ENCODE assay signal across 11 cellular contexts in genomic region chr21:45641480-45642035, GRCh38. TPM values are rescaled to one million over a fixed set of nuclear protein-coding genes. Genes with fewer than 3 reads are reported as not detected.
DNase-seq lines count a peak whose midpoint lies in the region; ATAC-seq lines count a peak whose summit lies in the region.
"Had no signal": no experiment of that assay in that cellular context is flagged by ENCODE, and none has a peak within 500 bp of the region (broad histone marks: within the 10 kb centered on the region; RNA-seq: fewer than 3 reads in every experiment).

No MANE protein-coding gene starts in this region.

- no peak for ATAC-seq in CD4-positive, CD25-positive, alpha-beta regulatory T cell (ENCODE audit: low read depth in 2 of 2)
- ATAC-seq in naive thymus-derived CD4-positive, alpha-beta T cell, result no peak

- peaks cover 0 to 4% (median 0%) of the 10 kb centered on the region in 7 donors for H3K9me3 Mint-ChIP-seq in CD4-positive, CD25-positive, alpha-beta regulatory T cell
- H3K9me3 Mint-ChIP-seq in naive thymus-derived CD4-positive, alpha-beta T cell, result peaks cover 0 to 7% (median 1%) of the 10 kb centered on the region in 11 donors

- in situ Hi-C loops in GM23248 (cut with MboI), result no loop called here

- no peaks in the 10 kb centered on the region for H3K9me3 ChIP-seq in CD4-positive, CD25-positive, alpha-beta regulatory T cell (ENCODE audit: control insufficient read depth in 2 of 2, low read length in 2 of 2)
- H3K9me3 ChIP-seq in GM23248 (ENCODE audit: low read depth), result no peaks in the 10 kb centered on the region
- H3K9me3 ChIP-seq in adipocyte (ENCODE audit: control insufficient read depth, low read length), result no peaks in the 10 kb centered on the region
- H3K9me3 ChIP-seq in naive thymus-derived CD4-positive, alpha-beta T cell (ENCODE audit: control insufficient read depth in 2 of 3, low read length in 3 of 3), result no peaks in the 10 kb centered on the region

- peaks cover 35% of the 10 kb centered on the region for H3K4me1 ChIP-seq in CD4-positive, CD25-positive, alpha-beta regulatory T cell (ENCODE audit: control insufficient read depth, insufficient read depth, low read length, poor library complexity, severe bottlenecking)
- H3K4me1 ChIP-seq in GM23248 (ENCODE audit: insufficient read depth), result no peaks in the 10 kb centered on the region
- H3K4me1 ChIP-seq in adipocyte (ENCODE audit: control insufficient read depth, insufficient read depth, low read length), result peaks cover 26% of the 10 kb centered on the region
- peaks cover 6 to 38% of the 10 kb centered on the region in 2 donors for H3K4me1 ChIP-seq in naive thymus-derived CD4-positive, alpha-beta T cell (ENCODE audit: control insufficient read depth in 2 of 2, insufficient read depth in 2 of 2, low read length in 2 of 2)

- DNase-seq in CD4-positive, CD25-positive, alpha-beta regulatory T cell, result no peak
- no peak for DNase-seq in GM23248
- DNase-seq in adipocyte (ENCODE audit: low read depth), result no peak
- DNase-seq in naive thymus-derived CD4-positive, alpha-beta T cell, result no peak
- no peak for DNase-seq in activated gamma-delta T cell treated with Interleukin-2 at 50 U/mL for 16 hours
- no peak for DNase-seq in NCI-H2107 treated with DMSO at 0.1 percent for 48 hours (lab: John Stamatoyannopoulos, UW; ENCODE audit: unreplicated experiment)
- no peak for DNase-seq in NCI-H128 (lab: John Stamatoyannopoulos, UW; ENCODE audit: unreplicated experiment)
- no peak for DNase-seq in midbrain (lab: John Stamatoyannopoulos, UW)
- DNase-seq: NCI-H1092 treated with DMSO at 0.1 percent for 48 hours; NK-92 treated with Interleukin-12 subunit alpha and Interleukin-12 subunit beta, amount 100 ng/mL, for 24 hours had no signal

- peaks cover 4% of the 10 kb centered on the region; the same call in 1 of the 2 replicates for H3K9me2 ChIP-seq in GM23248 (ENCODE audit: insufficient read depth)

- no peak overlapping the region for H3K4me3 ChIP-seq in CD4-positive, CD25-positive, alpha-beta regulatory T cell (ENCODE audit: low read depth, low read length)
- H3K4me3 ChIP-seq in GM23248, result no peak overlapping the region
- no peak overlapping the region for H3K4me3 ChIP-seq in adipocyte (ENCODE audit: low read length)
- H3K4me3 ChIP-seq in naive thymus-derived CD4-positive, alpha-beta T cell (ENCODE audit: low read length), result no peak overlapping the region

- POLR2A ChIA-PET in naive thymus-derived CD4-positive, alpha-beta T cell (lab: Charles Lee), result no interaction called here

- no peak overlapping the region for H3K9ac ChIP-seq in GM23248
- H3K9ac ChIP-seq in adipocyte (ENCODE audit: low read length), result peak overlapping the region; percentile 54

- H4K20me1 ChIP-seq in GM23248 (ENCODE audit: insufficient read depth), result no peaks in the 10 kb centered on the region

- H3K27ac ChIP-seq in CD4-positive, CD25-positive, alpha-beta regulatory T cell (ENCODE audit: insufficient read depth, low read length, poor library complexity, severe bottlenecking), result peak overlapping the region; percentile 41
- no peak overlapping the region for H3K27ac ChIP-seq in GM23248
- H3K27ac ChIP-seq in naive thymus-derived CD4-positive, alpha-beta T cell (ENCODE audit: low read depth, low read length), result peak overlapping the region; percentile 63

- CTCF ChIA-PET in naive thymus-derived CD4-positive, alpha-beta T cell (lab: Charles Lee), result interaction anchor here (0.7 kb wide), 2 partner anchors 774 to 1673 kb away, joined by 4 to 5 read pairs; no protein-coding TSS in a partner anchor

- H3K36me3 Mint-ChIP-seq in CD4-positive, CD25-positive, alpha-beta regulatory T cell, result no peaks in the 10 kb centered on the region
- peaks cover 0 to 4% (median 0%) of the 10 kb centered on the region in 5 donors for H3K36me3 Mint-ChIP-seq in naive thymus-derived CD4-positive, alpha-beta T cell

- H3K27me3 Mint-ChIP-seq in CD4-positive, CD25-positive, alpha-beta regulatory T cell, result peaks cover 27% of the 10 kb centered on the region
- H3K27me3 Mint-ChIP-seq in naive thymus-derived CD4-positive, alpha-beta T cell, result peaks cover 0 to 16% (median 0%) of the 10 kb centered on the region in 5 donors

- peaks cover 17% of the 10 kb centered on the region; the same call in 1 of the 2 replicates for H3F3A ChIP-seq in GM23248 (ENCODE audit: insufficient read depth)

- WGBS in GM23248 (ENCODE audit: low coverage in 1 of 2, low lambda C conversion rate in 2 of 2, missing lambda C conversion rate in 2 of 2), 2 experiments, result 33 to 36% methylated on average over 21 to 31 of the region's 31 CpGs

- H3K27ac Mint-ChIP-seq in CD4-positive, CD25-positive, alpha-beta regulatory T cell, result peak overlapping the region in 1 of 3 donors; percentile 83
- peak overlapping the region in 7 of 9 donors; percentile 28 to 91 (median 79) for H3K27ac Mint-ChIP-seq in naive thymus-derived CD4-positive, alpha-beta T cell

- H2AFZ ChIP-seq in GM23248, result peak overlapping the region; percentile 45; the same call in 1 of the 2 replicates

- H3K4me1 Mint-ChIP-seq in CD4-positive, CD25-positive, alpha-beta regulatory T cell, result peaks cover 7 to 53% (median 16%) of the 10 kb centered on the region in 4 donors
- H3K4me1 Mint-ChIP-seq in naive thymus-derived CD4-positive, alpha-beta T cell, result peaks cover 16 to 54% (median 44%) of the 10 kb centered on the region in 7 donors

- H3K79me2 ChIP-seq in GM23248 (ENCODE audit: insufficient read depth), result no peaks in the 10 kb centered on the region

- H3K36me3 ChIP-seq in CD4-positive, CD25-positive, alpha-beta regulatory T cell (ENCODE audit: control insufficient read depth, insufficient read depth, low read length), result no peaks in the 10 kb centered on the region
- H3K36me3 ChIP-seq in GM23248 (ENCODE audit: low read depth) (no peaks in the 10 kb centered on the region), adipocyte (ENCODE audit: control insufficient read depth, insufficient read depth, low read length, severe bottlenecking) (no peaks in the 10 kb centered on the region)
- no peaks in the 10 kb centered on the region for H3K36me3 ChIP-seq in naive thymus-derived CD4-positive, alpha-beta T cell (ENCODE audit: control insufficient read depth in 2 of 3, insufficient read depth in 3 of 3, low read length in 3 of 3)

- peak overlapping the region; percentile 63 to 80 (median 71) for H3K4me3 Mint-ChIP-seq in CD4-positive, CD25-positive, alpha-beta regulatory T cell
- peak overlapping the region; percentile 49 to 81 (median 60) for H3K4me3 Mint-ChIP-seq in naive thymus-derived CD4-positive, alpha-beta T cell

- no peak overlapping the region for H3K4me2 ChIP-seq in GM23248 (ENCODE audit: unreplicated experiment)

- H3K27me3 ChIP-seq in CD4-positive, CD25-positive, alpha-beta regulatory T cell (ENCODE audit: control insufficient read depth, insufficient read depth, low read length), result peaks cover 14% of the 10 kb centered on the region
- H3K27me3 ChIP-seq in GM23248 (replicated peaks; ENCODE audit: insufficient read depth) (no peaks in the 10 kb centered on the region; the same call in 1 of the 2 replicates), adipocyte (replicated peaks; ENCODE audit: control insufficient read depth, insufficient read depth, low read length) (no peaks in the 10 kb centered on the region)
- H3K27me3 ChIP-seq in naive thymus-derived CD4-positive, alpha-beta T cell (ENCODE audit: control insufficient read depth in 2 of 2, insufficient read depth in 2 of 2, low read length in 2 of 2), result peaks cover 0 to 16% of the 10 kb centered on the region in 2 donors

- intact Hi-C loops in naive thymus-derived CD4-positive, alpha-beta T cell (cut with micrococcal nuclease), result loop anchor here (2.0 to 10.0 kb wide), 13 partner anchors 27 to 1304 kb away; partner anchors contain the start of genes LSS (in 2 of the 2), CFAP410 (in 1 of the 2), COL6A1 (in 1 of the 2) and ITGB2 (in 1 of the 2)

RNA-seq across cellular contexts. Expression of gene PCBP3, which starts 2.0 kb away (rescaled TPM):
- 5.3 TPM for total RNA-seq in CD4-positive, CD25-positive, alpha-beta regulatory T cell
- 1 to 10 TPM in 3 of 4 donors, under 1 TPM in 1; 0.72 to 2.8 (median 1.8) TPM for polyA plus RNA-seq in CD4-positive, CD25-positive, alpha-beta regulatory T cell
- 0.32 TPM in 1 of 2 replicates, not detected in the other for total RNA-seq in GM23248 (2014; rRNA removed; shearing (Covaris generic))
- 1.2 and 1.3 TPM in 2 replicates for polyA plus RNA-seq in GM23248 (2016; fragmentation: Nextera tagmentation; extraction: Ambion mirVana)
- 1 to 10 TPM; 1.2 to 5.2 (median 4.0) TPM for total RNA-seq in naive thymus-derived CD4-positive, alpha-beta T cell
- polyA plus RNA-seq in naive thymus-derived CD4-positive, alpha-beta T cell, result 1 to 10 TPM; 1.5 to 1.6 TPM
- total RNA-seq: bronchial epithelial cell had no signal
